ENCODE assay signal across 25 cellular contexts in genomic region chr12:50184261-50184660, GRCh38. TPM values are rescaled to one million over a fixed set of nuclear protein-coding genes. Genes with fewer than 3 reads are reported as not detected.
DNase-seq lines count a peak whose midpoint lies in the region; ATAC-seq, FAIRE-seq and TF ChIP-seq lines count a peak whose summit lies in the region.
"Had no signal": no experiment of that assay in that cellular context is flagged by ENCODE, and none has a peak within 500 bp of the region (broad histone marks: within the 10 kb centered on the region; RNA-seq: fewer than 3 reads in every experiment).

No MANE protein-coding gene starts in this region.

- no peak overlapping the region for H3K4me3 Mint-ChIP-seq in activated CD4-positive, alpha-beta T cell treated with anti-CD3 and anti-CD28 coated beads, Interleukin-2, amount 10 ng/mL, durations not matched to agents 24 days and 14 days
- H3K4me3 Mint-ChIP-seq in HFFc6 (no peak overlapping the region; the same call in 1 of the 2 replicates), chondrocyte (ENCODE audit: unreplicated experiment) (no peak overlapping the region)
- H3K4me3 Mint-ChIP-seq: activated naive CD8-positive, alpha-beta T cell treated with anti-CD3 and anti-CD28 coated beads, Interleukin-2, amount 10 ng/mL, durations not matched to agents 7 days and 5 days; H9 had no signal

- ATAC-seq in GM19351 (IDR thresholded peaks at IDR 0.05; ENCODE audit: unreplicated experiment), result no peak
- ATAC-seq: activated CD4-positive, CD25-positive, alpha-beta regulatory T cell treated with anti-CD3 and anti-CD28 coated beads, Interleukin-2, amount 50 U/mL, for 24 hours; body of pancreas; Panc1 had no signal

- H3K36me3 ChIP-seq in subcutaneous abdominal adipose tissue (ENCODE audit: control insufficient read depth in 5 of 5, insufficient read depth in 5 of 5, low read length in 5 of 5), result peaks cover 16 to 59% (median 29%) of the 10 kb centered on the region in 5 donors

- no peak for TF ChIP-seq CTCF in HFFc6 (IDR thresholded peaks at IDR 0.05)
- no peak for TF ChIP-seq CTCF in chondrocyte (IDR thresholded peaks at IDR 0.05)

- H3K27ac ChIP-seq in subcutaneous abdominal adipose tissue (ENCODE audit: low read depth, low read length), result peak overlapping the region; percentile 17
- H3K27ac ChIP-seq: SJCRH30 had no signal

- no peak overlapping the region for H3K4me3 ChIP-seq in subcutaneous abdominal adipose tissue (ENCODE audit: low read depth in 1 of 5, low read length in 5 of 5)
- H3K4me3 ChIP-seq: body of pancreas, SJCRH30, tibial nerve had no signal

- peaks cover 39% of the 10 kb centered on the region for H3K36me3 Mint-ChIP-seq in activated CD4-positive, alpha-beta T cell treated with anti-CD3 and anti-CD28 coated beads, Interleukin-2, amount 10 ng/mL, durations not matched to agents 24 days and 14 days (ENCODE audit: low read depth)
- peaks cover 54% of the 10 kb centered on the region for H3K36me3 Mint-ChIP-seq in HFFc6 (ENCODE audit: low read depth)
- peaks cover 17% of the 10 kb centered on the region for H3K36me3 Mint-ChIP-seq in chondrocyte (ENCODE audit: low read depth)
- H3K36me3 Mint-ChIP-seq: activated naive CD8-positive, alpha-beta T cell treated with anti-CD3 and anti-CD28 coated beads, Interleukin-2, amount 10 ng/mL, durations not matched to agents 7 days and 5 days had no signal

- H3K27ac Mint-ChIP-seq in activated CD4-positive, alpha-beta T cell treated with anti-CD3 and anti-CD28 coated beads, Interleukin-2, amount 10 ng/mL, durations not matched to agents 24 days and 14 days, result peak overlapping the region; percentile 57
- H3K27ac Mint-ChIP-seq in HFFc6 (peak overlapping the region; percentile 21; the same call in 1 of the 2 replicates), chondrocyte (ENCODE audit: unreplicated experiment) (peak overlapping the region; percentile 51)
- H3K27ac Mint-ChIP-seq: activated naive CD8-positive, alpha-beta T cell treated with anti-CD3 and anti-CD28 coated beads, Interleukin-2, amount 10 ng/mL, durations not matched to agents 7 days and 5 days had no signal

- H3K4me1 ChIP-seq in subcutaneous abdominal adipose tissue (ENCODE audit: control insufficient read depth in 5 of 5, insufficient read depth in 5 of 5, low read length in 5 of 5), result peaks cover 8 to 65% (median 43%) of the 10 kb centered on the region in 5 donors

- no peak for DNase-seq in activated CD4-positive, alpha-beta T cell treated with anti-CD3 and anti-CD28 coated beads, Interleukin-2, amount 10 ng/mL, durations not matched to agents 24 days and 14 days
- no peak for DNase-seq in activated CD4-positive, alpha-beta T cell treated with anti-CD3 and anti-CD28 coated beads for 48 hours
- DNase-seq in HFFc6 (no peak), chondrocyte (ENCODE audit: low spot score) (no peak), iPS-NIHi11 (ENCODE audit: low spot score) (no peak), frontal cortex (ENCODE audit: low spot score in 2 of 2) (no peak)
- DNase-seq: activated naive CD8-positive, alpha-beta T cell treated with anti-CD3 and anti-CD28 coated beads, Interleukin-2, amount 10 ng/mL, durations not matched to agents 7 days and 5 days; body of pancreas; DND-41; foreskin fibroblast; H9; mesenchymal stem cell; MV-4-11; NCI-H2171 treated with DMSO at 0.1 percent for 48 hours; NCI-H524 treated with DMSO at 0.1 percent for 48 hours; occipital lobe; SJCRH30; stimulated activated CD4-positive, alpha-beta T cell treated with anti-CD3 and anti-CD28 coated beads, Interleukin-4, amount 100 ng/mL, for 1 hour; stimulated activated naive CD4-positive, alpha-beta T cell had no signal

- H3K4me1 Mint-ChIP-seq in activated CD4-positive, alpha-beta T cell treated with anti-CD3 and anti-CD28 coated beads, Interleukin-2, amount 10 ng/mL, durations not matched to agents 24 days and 14 days, result peaks cover 49% of the 10 kb centered on the region
- peaks cover 58% of the 10 kb centered on the region for H3K4me1 Mint-ChIP-seq in HFFc6 (ENCODE audit: low read depth)
- H3K4me1 Mint-ChIP-seq in chondrocyte (ENCODE audit: low read depth), result peaks cover 55% of the 10 kb centered on the region

- no peaks in the 10 kb centered on the region for H3K9me3 Mint-ChIP-seq in activated CD4-positive, alpha-beta T cell treated with anti-CD3 and anti-CD28 coated beads, Interleukin-2, amount 10 ng/mL, durations not matched to agents 24 days and 14 days
- H3K9me3 Mint-ChIP-seq in HFFc6, result no peaks in the 10 kb centered on the region
- H3K9me3 Mint-ChIP-seq in chondrocyte (ENCODE audit: low read depth), result no peaks in the 10 kb centered on the region
- H3K9me3 Mint-ChIP-seq: activated naive CD8-positive, alpha-beta T cell treated with anti-CD3 and anti-CD28 coated beads, Interleukin-2, amount 10 ng/mL, durations not matched to agents 7 days and 5 days; H9 had no signal

- intact Hi-C loops in activated CD4-positive, alpha-beta T cell treated with anti-CD3 and anti-CD28 coated beads, Interleukin-2, amount 10 ng/mL, durations not matched to agents 24 days and 14 days (cut with micrococcal nuclease), result no loop called here

- no peak overlapping the region for H3K9ac ChIP-seq in subcutaneous abdominal adipose tissue (ENCODE audit: low read length in 5 of 5)

- no peak for FAIRE-seq in frontal cortex (lab: Jason Lieb, UNC)
- FAIRE-seq: HTR-8/SVneo had no signal

- H3K27me3 ChIP-seq in subcutaneous abdominal adipose tissue (ENCODE audit: control insufficient read depth in 5 of 5, insufficient read depth in 4 of 5, low read length in 5 of 5), result no peaks in the 10 kb centered on the region
- H3K27me3 ChIP-seq: body of pancreas, SJCRH30, tibial nerve had no signal

- H3K27me3 Mint-ChIP-seq in activated CD4-positive, alpha-beta T cell treated with anti-CD3 and anti-CD28 coated beads, Interleukin-2, amount 10 ng/mL, durations not matched to agents 24 days and 14 days, result no peaks in the 10 kb centered on the region
- H3K27me3 Mint-ChIP-seq in HFFc6 (ENCODE audit: insufficient read depth) (peaks cover 3% of the 10 kb centered on the region), chondrocyte (ENCODE audit: low read depth) (no peaks in the 10 kb centered on the region)
- H3K27me3 Mint-ChIP-seq: activated naive CD8-positive, alpha-beta T cell treated with anti-CD3 and anti-CD28 coated beads, Interleukin-2, amount 10 ng/mL, durations not matched to agents 7 days and 5 days had no signal

- H3K9me3 ChIP-seq in subcutaneous abdominal adipose tissue (ENCODE audit: control insufficient read depth in 5 of 5, low read length in 5 of 5), result no peaks in the 10 kb centered on the region
- H3K9me3 ChIP-seq: body of pancreas, SJCRH30, tibial nerve had no signal

RNA-seq across cellular contexts. Expression of gene CERS5, which starts 17.1 kb away (rescaled TPM):
- total RNA-seq in activated CD4-positive, alpha-beta T cell treated with anti-CD3 and anti-CD28 coated beads, Interleukin-2, amount 10 ng/mL, durations not matched to agents 24 days and 14 days, result 62.6 and 66.5 TPM in 2 replicates
- 10 to 100 TPM; 48.0 to 69.3 (median 60.3) TPM for total RNA-seq in HFFc6 (2021; fragmentation: NEBNext Ultra II Directional; extraction: Animal tissue kit (Norgen Biotek cat#: 25700))
- 77.2 to 81.3 TPM (median 80.9 TPM) in 3 replicates for total RNA-seq in chondrocyte
- 104 TPM for total RNA-seq in frontal cortex
